ENCODE assay signal across 2 cellular contexts in the genomic region with DNA sequence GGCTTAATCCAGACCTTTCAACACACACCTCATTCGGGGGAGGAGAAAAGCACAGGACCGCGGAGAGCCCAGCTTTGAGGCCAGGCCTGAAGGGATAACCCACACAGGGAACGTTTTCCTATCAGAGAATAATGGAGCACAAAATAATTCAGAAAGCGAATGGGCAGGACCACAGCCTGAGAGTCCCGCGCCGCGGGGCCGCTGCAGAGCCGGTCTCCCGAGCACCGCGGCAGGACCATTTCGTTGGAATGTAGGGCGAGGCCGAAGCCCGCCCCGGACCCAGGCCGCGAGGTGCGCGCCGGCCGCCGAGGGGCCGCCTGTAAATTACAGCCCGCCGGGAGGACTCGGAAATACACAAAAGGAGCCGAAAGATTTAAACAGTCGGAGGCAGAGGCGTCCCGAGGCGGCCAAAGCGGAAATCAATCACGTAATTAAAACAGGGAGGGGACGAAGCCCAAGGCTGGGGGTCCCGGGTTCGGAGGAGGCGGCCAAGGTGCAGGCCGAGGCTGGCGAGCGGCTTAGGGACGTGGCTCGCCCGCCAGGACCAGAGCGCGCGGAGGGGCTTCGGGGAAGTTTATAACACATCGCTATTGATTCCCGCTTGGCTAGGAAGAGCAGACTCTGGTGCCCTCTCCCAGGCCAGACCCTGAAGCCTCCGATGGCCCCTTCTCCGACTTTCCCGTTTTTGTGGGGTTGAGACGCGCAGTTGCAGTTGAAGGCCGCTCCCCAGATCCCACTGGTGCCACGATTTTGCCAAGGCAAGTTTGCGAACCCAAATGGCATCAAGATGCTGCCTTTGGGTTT.
TF ChIP-seq lines count a peak whose summit lies in the region.

No MANE protein-coding gene starts in this region.

TF ChIP-seq in WTC11, 78 proteins besides CTCF, POLR2A, EP300 and RAD21 (continued from another document and continues in another):
- TF ChIP-seq, protein P1, sequence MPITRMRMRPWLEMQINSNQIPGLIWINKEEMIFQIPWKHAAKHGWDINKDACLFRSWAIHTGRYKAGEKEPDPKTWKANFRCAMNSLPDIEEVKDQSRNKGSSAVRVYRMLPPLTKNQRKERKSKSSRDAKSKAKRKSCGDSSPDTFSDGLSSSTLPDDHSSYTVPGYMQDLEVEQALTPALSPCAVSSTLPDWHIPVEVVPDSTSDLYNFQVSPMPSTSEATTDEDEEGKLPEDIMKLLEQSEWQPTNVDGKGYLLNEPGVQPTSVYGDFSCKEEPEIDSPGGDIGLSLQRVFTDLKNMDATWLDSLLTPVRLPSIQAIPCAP (CRISPR knock-in tag; IDR thresholded peaks at IDR 0.05), result no peak
- TF ChIP-seq, protein P2, sequence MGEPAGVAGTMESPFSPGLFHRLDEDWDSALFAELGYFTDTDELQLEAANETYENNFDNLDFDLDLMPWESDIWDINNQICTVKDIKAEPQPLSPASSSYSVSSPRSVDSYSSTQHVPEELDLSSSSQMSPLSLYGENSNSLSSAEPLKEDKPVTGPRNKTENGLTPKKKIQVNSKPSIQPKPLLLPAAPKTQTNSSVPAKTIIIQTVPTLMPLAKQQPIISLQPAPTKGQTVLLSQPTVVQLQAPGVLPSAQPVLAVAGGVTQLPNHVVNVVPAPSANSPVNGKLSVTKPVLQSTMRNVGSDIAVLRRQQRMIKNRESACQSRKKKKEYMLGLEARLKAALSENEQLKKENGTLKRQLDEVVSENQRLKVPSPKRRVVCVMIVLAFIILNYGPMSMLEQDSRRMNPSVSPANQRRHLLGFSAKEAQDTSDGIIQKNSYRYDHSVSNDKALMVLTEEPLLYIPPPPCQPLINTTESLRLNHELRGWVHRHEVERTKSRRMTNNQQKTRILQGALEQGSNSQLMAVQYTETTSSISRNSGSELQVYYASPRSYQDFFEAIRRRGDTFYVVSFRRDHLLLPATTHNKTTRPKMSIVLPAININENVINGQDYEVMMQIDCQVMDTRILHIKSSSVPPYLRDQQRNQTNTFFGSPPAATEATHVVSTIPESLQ (CRISPR knock-in tag; IDR thresholded peaks at IDR 0.05), result no peak
- TF ChIP-seq NFYB (CRISPR knock-in tag; conservative IDR thresholded peaks at IDR 0.05; ENCODE audit: low read depth), result no peak
- TF ChIP-seq, protein P3, sequence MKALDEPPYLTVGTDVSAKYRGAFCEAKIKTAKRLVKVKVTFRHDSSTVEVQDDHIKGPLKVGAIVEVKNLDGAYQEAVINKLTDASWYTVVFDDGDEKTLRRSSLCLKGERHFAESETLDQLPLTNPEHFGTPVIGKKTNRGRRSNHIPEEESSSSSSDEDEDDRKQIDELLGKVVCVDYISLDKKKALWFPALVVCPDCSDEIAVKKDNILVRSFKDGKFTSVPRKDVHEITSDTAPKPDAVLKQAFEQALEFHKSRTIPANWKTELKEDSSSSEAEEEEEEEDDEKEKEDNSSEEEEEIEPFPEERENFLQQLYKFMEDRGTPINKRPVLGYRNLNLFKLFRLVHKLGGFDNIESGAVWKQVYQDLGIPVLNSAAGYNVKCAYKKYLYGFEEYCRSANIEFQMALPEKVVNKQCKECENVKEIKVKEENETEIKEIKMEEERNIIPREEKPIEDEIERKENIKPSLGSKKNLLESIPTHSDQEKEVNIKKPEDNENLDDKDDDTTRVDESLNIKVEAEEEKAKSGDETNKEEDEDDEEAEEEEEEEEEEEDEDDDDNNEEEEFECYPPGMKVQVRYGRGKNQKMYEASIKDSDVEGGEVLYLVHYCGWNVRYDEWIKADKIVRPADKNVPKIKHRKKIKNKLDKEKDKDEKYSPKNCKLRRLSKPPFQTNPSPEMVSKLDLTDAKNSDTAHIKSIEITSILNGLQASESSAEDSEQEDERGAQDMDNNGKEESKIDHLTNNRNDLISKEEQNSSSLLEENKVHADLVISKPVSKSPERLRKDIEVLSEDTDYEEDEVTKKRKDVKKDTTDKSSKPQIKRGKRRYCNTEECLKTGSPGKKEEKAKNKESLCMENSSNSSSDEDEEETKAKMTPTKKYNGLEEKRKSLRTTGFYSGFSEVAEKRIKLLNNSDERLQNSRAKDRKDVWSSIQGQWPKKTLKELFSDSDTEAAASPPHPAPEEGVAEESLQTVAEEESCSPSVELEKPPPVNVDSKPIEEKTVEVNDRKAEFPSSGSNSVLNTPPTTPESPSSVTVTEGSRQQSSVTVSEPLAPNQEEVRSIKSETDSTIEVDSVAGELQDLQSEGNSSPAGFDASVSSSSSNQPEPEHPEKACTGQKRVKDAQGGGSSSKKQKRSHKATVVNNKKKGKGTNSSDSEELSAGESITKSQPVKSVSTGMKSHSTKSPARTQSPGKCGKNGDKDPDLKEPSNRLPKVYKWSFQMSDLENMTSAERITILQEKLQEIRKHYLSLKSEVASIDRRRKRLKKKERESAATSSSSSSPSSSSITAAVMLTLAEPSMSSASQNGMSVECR (CRISPR knock-in tag; IDR thresholded peaks at IDR 0.05; ENCODE audit: borderline replicate concordance), result no peak
- TF ChIP-seq RELA (CRISPR knock-in tag; IDR thresholded peaks at IDR 0.05; ENCODE audit: borderline replicate concordance), result no peak
- TF ChIP-seq TEAD4 (CRISPR knock-in tag; IDR thresholded peaks at IDR 0.05), result no peak
- TF ChIP-seq ZNF423 (CRISPR knock-in tag; IDR thresholded peaks at IDR 0.05), result no peak
- no peak for TF ChIP-seq FOXP1 (CRISPR knock-in tag; IDR thresholded peaks at IDR 0.05; ENCODE audit: borderline replicate concordance)
- TF ChIP-seq, protein P4, sequence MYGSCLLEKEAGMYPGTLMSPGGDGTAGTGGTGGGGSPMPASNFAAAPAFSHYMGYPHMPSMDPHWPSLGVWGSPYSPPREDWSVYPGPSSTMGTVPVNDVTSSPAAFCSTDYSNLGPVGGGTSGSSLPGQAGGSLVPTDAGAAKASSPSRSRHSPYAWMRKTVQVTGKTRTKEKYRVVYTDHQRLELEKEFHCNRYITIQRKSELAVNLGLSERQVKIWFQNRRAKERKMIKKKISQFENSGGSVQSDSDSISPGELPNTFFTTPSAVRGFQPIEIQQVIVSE (CRISPR knock-in tag; IDR thresholded peaks at IDR 0.05; ENCODE audit: borderline replicate concordance), result no peak
- TF ChIP-seq KAT7 (CRISPR knock-in tag; IDR thresholded peaks at IDR 0.05; ENCODE audit: borderline replicate concordance), result no peak
- TF ChIP-seq, protein P5, sequence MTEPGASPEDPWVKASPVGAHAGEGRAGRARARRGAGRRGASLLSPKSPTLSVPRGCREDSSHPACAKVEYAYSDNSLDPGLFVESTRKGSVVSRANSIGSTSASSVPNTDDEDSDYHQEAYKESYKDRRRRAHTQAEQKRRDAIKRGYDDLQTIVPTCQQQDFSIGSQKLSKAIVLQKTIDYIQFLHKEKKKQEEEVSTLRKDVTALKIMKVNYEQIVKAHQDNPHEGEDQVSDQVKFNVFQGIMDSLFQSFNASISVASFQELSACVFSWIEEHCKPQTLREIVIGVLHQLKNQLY (CRISPR knock-in tag; IDR thresholded peaks at IDR 0.05), result no peak
- TF ChIP-seq, protein P6, sequence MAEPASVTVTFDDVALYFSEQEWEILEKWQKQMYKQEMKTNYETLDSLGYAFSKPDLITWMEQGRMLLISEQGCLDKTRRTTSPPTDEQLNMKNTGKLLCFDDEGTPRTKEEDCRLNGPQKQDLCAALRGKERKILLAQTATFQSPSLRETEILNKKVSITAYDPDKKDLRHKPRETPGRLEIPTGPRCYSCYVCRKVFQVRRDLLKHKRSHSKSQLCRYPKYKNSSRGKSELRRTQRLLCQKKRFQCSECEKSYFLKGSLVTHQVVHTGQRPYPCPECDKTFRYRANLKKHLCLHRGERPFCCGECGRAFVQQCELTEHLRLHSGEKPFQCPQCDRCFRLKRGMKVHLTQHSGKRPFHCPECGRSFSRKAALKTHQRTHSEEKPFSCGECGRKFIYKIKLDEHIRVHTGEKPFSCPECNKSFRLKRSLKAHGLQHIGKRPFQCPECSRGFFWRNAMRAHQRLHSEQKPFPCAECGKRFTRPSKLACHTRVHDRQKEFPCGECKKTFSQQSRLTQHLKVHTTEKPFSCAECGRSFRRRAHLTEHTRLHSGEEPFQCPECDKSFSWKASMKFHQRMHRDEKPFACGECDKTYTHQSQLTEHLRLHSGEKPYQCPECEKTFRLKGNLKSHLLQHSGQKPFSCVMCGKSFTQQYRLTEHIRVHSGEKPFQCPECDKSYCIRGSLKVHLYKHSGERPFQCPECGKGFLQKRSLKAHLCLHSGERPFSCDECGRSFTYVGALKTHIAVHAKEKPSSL (CRISPR knock-in tag; conservative IDR thresholded peaks at IDR 0.05), result no peak

TF ChIP-seq in SK-N-SH treated with all-trans-retinoic acid at 6 μM for 48 hours, 23 proteins besides CTCF, POLR2A, EP300 and RAD21 (continued from another document):
- TF ChIP-seq, protein P7, sequence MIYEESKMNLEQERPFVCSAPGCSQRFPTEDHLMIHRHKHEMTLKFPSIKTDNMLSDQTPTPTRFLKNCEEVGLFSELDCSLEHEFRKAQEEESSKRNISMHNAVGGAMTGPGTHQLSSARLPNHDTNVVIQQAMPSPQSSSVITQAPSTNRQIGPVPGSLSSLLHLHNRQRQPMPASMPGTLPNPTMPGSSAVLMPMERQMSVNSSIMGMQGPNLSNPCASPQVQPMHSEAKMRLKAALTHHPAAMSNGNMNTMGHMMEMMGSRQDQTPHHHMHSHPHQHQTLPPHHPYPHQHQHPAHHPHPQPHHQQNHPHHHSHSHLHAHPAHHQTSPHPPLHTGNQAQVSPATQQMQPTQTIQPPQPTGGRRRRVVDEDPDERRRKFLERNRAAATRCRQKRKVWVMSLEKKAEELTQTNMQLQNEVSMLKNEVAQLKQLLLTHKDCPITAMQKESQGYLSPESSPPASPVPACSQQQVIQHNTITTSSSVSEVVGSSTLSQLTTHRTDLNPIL (CRISPR knock-in tag; IDR thresholded peaks at IDR 0.05; ENCODE audit: low read depth), result no peak
- TF ChIP-seq PPARA (CRISPR knock-in tag; IDR thresholded peaks at IDR 0.05; ENCODE audit: borderline replicate concordance), result no peak
- no peak for TF ChIP-seq ISL1 (CRISPR knock-in tag; IDR thresholded peaks at IDR 0.05)
- TF ChIP-seq ZFP30 (CRISPR knock-in tag; IDR thresholded peaks at IDR 0.05), result no peak
- TF ChIP-seq ZNF8 (CRISPR knock-in tag; IDR thresholded peaks at IDR 0.05), result no peak
- TF ChIP-seq GLIS3 (CRISPR knock-in tag; IDR thresholded peaks at IDR 0.05), result no peak
- TF ChIP-seq ZC3H10 (CRISPR knock-in tag; IDR thresholded peaks at IDR 0.05), result no peak
- TF ChIP-seq, protein P8, sequence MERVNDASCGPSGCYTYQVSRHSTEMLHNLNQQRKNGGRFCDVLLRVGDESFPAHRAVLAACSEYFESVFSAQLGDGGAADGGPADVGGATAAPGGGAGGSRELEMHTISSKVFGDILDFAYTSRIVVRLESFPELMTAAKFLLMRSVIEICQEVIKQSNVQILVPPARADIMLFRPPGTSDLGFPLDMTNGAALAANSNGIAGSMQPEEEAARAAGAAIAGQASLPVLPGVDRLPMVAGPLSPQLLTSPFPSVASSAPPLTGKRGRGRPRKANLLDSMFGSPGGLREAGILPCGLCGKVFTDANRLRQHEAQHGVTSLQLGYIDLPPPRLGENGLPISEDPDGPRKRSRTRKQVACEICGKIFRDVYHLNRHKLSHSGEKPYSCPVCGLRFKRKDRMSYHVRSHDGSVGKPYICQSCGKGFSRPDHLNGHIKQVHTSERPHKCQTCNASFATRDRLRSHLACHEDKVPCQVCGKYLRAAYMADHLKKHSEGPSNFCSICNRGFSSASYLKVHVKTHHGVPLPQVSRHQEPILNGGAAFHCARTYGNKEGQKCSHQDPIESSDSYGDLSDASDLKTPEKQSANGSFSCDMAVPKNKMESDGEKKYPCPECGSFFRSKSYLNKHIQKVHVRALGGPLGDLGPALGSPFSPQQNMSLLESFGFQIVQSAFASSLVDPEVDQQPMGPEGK (CRISPR knock-in tag; IDR thresholded peaks at IDR 0.05; ENCODE audit: borderline replicate concordance), result no peak
- TF ChIP-seq, protein P9, sequence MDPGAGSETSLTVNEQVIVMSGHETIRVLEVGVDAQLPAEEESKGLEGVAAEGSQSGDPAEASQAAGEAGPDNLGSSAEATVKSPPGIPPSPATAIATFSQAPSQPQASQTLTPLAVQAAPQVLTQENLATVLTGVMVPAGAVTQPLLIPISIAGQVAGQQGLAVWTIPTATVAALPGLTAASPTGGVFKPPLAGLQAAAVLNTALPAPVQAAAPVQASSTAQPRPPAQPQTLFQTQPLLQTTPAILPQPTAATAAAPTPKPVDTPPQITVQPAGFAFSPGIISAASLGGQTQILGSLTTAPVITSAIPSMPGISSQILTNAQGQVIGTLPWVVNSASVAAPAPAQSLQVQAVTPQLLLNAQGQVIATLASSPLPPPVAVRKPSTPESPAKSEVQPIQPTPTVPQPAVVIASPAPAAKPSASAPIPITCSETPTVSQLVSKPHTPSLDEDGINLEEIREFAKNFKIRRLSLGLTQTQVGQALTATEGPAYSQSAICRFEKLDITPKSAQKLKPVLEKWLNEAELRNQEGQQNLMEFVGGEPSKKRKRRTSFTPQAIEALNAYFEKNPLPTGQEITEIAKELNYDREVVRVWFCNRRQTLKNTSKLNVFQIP (CRISPR knock-in tag; IDR thresholded peaks at IDR 0.05; ENCODE audit: borderline replicate concordance, low read depth), result no peak
